Comparison of ENCODE assay signal across 25 cellular contexts in the genomic region with DNA sequence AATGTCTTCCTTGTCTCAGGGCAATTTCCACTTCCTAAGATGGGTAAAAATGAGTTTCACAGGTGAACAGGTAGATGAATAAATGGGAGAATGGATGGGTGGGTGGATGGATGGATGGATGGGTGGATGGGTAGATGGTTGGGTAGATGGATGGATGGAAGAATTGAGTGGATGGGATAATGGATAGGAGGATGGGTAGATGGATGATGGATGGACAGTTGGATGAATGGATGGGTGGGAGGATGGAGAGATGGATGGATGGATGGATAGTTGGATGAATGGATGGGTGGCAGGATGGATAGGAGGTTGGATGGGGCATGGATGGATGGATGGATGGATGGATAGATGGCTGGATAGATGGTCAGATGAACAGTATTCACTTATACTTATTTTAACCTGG.
"Had no signal": no experiment of that assay in that cellular context is flagged by ENCODE, and none has a peak within 500 bp of the region (broad histone marks: within the 10 kb centered on the region; RNA-seq: fewer than 3 reads in every experiment).

No MANE protein-coding gene starts in this region.

- H3K4me3 Mint-ChIP-seq: effector memory CD8-positive, alpha-beta T cell; endodermal cell; mesothelial cell of epicardium had no signal

- ATAC-seq: effector memory CD8-positive, alpha-beta T cell; esophagus mucosa; foreskin keratinocyte; heart right ventricle; left cardiac atrium; left lung; left ventricle myocardium superior; lower lobe of right lung; mucosa of descending colon had no signal

- DNase-seq: dermis blood vessel endothelial cell; effector CD8-positive, alpha-beta T cell; effector memory CD8-positive, alpha-beta T cell; endodermal cell; erythroblast; foreskin keratinocyte; glutamatergic neuron; head of caudate nucleus; heart right ventricle; hippocampal formation; left cardiac atrium; left lung; left ventricle myocardium superior; lower lobe of right lung; mesenchymal stem cell; mucosa of descending colon had no signal

- H3K27me3 Mint-ChIP-seq: effector memory CD8-positive, alpha-beta T cell had no signal

- H3K36me3 Mint-ChIP-seq: mesothelial cell of epicardium had no signal

- H3K27ac Mint-ChIP-seq: effector memory CD8-positive, alpha-beta T cell; endodermal cell; mesothelial cell of epicardium had no signal

- H3K9me3 ChIP-seq: heart right ventricle, left lung, lower lobe of right lung, mucosa of descending colon had no signal

- H3K4me3 ChIP-seq: coronary artery, heart right ventricle, left lung, lower lobe of right lung, mucosa of descending colon had no signal

- H3K9me3 Mint-ChIP-seq: endodermal cell, mesothelial cell of epicardium had no signal

- H3K36me3 ChIP-seq: heart right ventricle, left lung, lower lobe of right lung had no signal

- FAIRE-seq: colon, endometrium, frontal cortex, islet of Langerhans, keratinocyte had no signal

- H3K27me3 ChIP-seq: foreskin keratinocyte, left lung had no signal

- H3K27ac ChIP-seq: coronary artery, epithelial cell of prostate, foreskin keratinocyte, heart right ventricle, left lung, lower lobe of right lung had no signal
